In the genomic region with DNA sequence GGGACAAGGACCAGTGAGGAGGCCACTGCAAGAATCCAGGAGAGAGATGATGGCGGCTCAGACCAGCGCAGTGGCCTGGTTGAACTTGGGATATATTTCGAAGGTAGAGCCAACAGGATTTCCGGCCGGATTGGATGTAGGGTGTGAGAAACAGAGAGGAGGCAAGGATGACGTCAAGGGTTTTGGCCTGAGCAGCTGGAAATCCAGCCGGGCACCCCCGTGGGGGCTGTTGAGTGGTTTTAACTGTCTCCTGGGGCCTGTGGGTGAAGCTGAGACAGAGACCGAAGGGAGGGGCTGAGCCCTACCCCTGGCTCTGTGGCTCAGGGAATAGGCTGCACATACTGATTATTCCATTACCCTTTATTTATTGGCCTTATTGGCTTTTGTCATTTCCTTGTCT, we compare ENCODE assay signal across 1 cellular context.
A peak's percentile ranks its signal among the peaks of the same experiment; 100 is the strongest.
TF ChIP-seq lines count a peak whose summit lies in the region.

No MANE protein-coding gene starts in this region.

TF ChIP-seq in HepG2, 621 proteins besides CTCF, POLR2A, EP300 and RAD21 (continued from another document):
- no peak for TF ChIP-seq ZNF547 (CRISPR knock-in tag; IDR thresholded peaks at IDR 0.05)
- no peak for TF ChIP-seq PHF20 (CRISPR knock-in tag; IDR thresholded peaks at IDR 0.05)
- 0 out of 2 replicates have a peak, but pooled peaks have one; percentile 11 for TF ChIP-seq ATF7 (IDR thresholded peaks at IDR 0.05)
- TF ChIP-seq ATF7 (CRISPR knock-in tag; IDR thresholded peaks at IDR 0.05): no peak
- TF ChIP-seq NR2F2 (IDR thresholded peaks at IDR 0.05; ENCODE audit: borderline replicate concordance, low read depth): no peak
- TF ChIP-seq ZNF17 (CRISPR knock-in tag; IDR thresholded peaks at IDR 0.05): no peak
- TF ChIP-seq, protein P1, sequence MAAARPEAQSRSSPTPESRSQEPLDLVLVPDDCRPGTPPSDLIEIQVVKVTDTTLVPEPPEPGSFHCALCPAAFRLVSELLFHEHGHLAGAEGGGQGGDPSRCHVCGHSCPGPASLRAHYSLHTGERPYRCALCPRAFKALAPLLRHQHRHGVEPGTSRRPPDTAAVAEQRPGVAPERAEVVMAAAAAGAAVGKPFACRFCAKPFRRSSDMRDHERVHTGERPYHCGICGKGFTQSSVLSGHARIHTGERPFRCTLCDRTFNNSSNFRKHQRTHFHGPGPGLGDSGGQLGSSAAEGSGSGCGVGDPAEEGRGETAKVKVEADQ (CRISPR knock-in tag; IDR thresholded peaks at IDR 0.05; ENCODE audit: borderline replicate concordance): no peak
- no peak for TF ChIP-seq SOX5 (CRISPR knock-in tag; IDR thresholded peaks at IDR 0.05; ENCODE audit: borderline replicate concordance)
TF ChIP-seq in HepG2: peak in this region for 2.
